In genomic region chr21:23247334-23247733, GRCh38 we compare ENCODE assay signal across 28 cellular contexts.
"Had no signal": no experiment of that assay in that cellular context is flagged by ENCODE, and none has a peak within 500 bp of the region (broad histone marks: within the 10 kb centered on the region; RNA-seq: fewer than 3 reads in every experiment).

No MANE protein-coding gene starts in this region.

- H3K9me3 ChIP-seq: left ventricle myocardium inferior, pancreas, psoas muscle, vagina had no signal

- DNase-seq: activated CD4-positive, alpha-beta memory T cell treated with anti-CD3 and anti-CD28 coated beads, Interleukin-2, amount 10 ng/mL, durations not matched to agents 7 days and 5 days; activated CD4-positive, alpha-beta T cell treated with anti-CD3 and anti-CD28 coated beads, Interleukin-2, amount 10 ng/mL, durations not matched to agents 24 days and 14 days; activated CD4-positive, CD25-positive, alpha-beta regulatory T cell treated with anti-CD3 and anti-CD28 coated beads, Interleukin-2, amount 50 U/mL, for 72 hours; activated CD8-positive, alpha-beta memory T cell treated with anti-CD3 and anti-CD28 coated beads, Interleukin-2, amount 50 U/mL, for 48 hours; activated gamma-delta T cell; activated naive CD4-positive, alpha-beta T cell treated with anti-CD3 and anti-CD28 coated beads, Interleukin-2, amount 50 U/mL, for 16 hours; activated T-cell treated with anti-CD3 and anti-CD28 coated beads, Interleukin-2, amount 50 U/mL, for 24 hours; amniotic stem cell; brain microvascular endothelial cell; left ventricle myocardium inferior; mucosa of descending colon; pancreas; psoas muscle; sigmoid colon; small intestine; stimulated activated CD4-positive, alpha-beta T cell treated with anti-CD3 and anti-CD28 coated beads, Interleukin-1b, Interleukin-23, amount 100 ng/mL, for 48 hours; stimulated activated CD4-positive, alpha-beta T cell treated with anti-CD3 and anti-CD28 coated beads, Interleukin-4, amount 100 ng/mL, for 4 hours; stimulated activated CD8-positive, alpha-beta memory T cell treated with anti-CD3 and anti-CD28 coated beads, Interleukin-4, amount 100 ng/mL, for 48 hours; stimulated activated naive CD8-positive, alpha-beta T cell treated with anti-CD3 and anti-CD28 coated beads, Interleukin-15, amount 100 ng/mL, for 72 hours; substantia nigra; T1000; WERI-Rb-1 had no signal

- H3K4me3 ChIP-seq: left ventricle myocardium inferior, lung, mucosa of descending colon, pancreas, psoas muscle, sigmoid colon, vagina had no signal

- H3K9me3 Mint-ChIP-seq: activated CD4-positive, alpha-beta T cell treated with anti-CD3 and anti-CD28 coated beads, Interleukin-2, amount 10 ng/mL, durations not matched to agents 24 days and 14 days; activated T-cell treated with anti-CD3 and anti-CD28 coated beads, Interleukin-2, amount 50 U/mL, for 24 hours; stimulated activated memory B cell treated with anti-CD40 and anti-IgM and Interleukin-4, amounts not matched to agents 10 μg/mL and 1 μg/mL and 100 μg/mL, for 72 hours; stimulated activated naive CD8-positive, alpha-beta T cell treated with anti-CD3 and anti-CD28 coated beads, Interleukin-15, amount 100 ng/mL, for 72 hours; type B pancreatic cell had no signal

- H3K27ac ChIP-seq: brain microvascular endothelial cell, left ventricle myocardium inferior, pancreas, psoas muscle, sigmoid colon, vagina, WERI-Rb-1 had no signal

- H3K27me3 Mint-ChIP-seq: activated CD4-positive, alpha-beta memory T cell treated with anti-CD3 and anti-CD28 coated beads, Interleukin-2, amount 10 ng/mL, durations not matched to agents 7 days and 5 days; activated CD4-positive, alpha-beta T cell treated with anti-CD3 and anti-CD28 coated beads, Interleukin-2, amount 10 ng/mL, durations not matched to agents 24 days and 14 days; activated T-cell treated with anti-CD3 and anti-CD28 coated beads, Interleukin-2, amount 50 U/mL, for 24 hours; natural killer cell treated with Interleukin-12 subunit alpha and Interleukin-12 subunit beta and Interleukin-15 and Interleukin-18, amount 100 ng/mL, for 72 hours; stimulated activated memory B cell treated with anti-CD40 and anti-IgM and Interleukin-4, amounts not matched to agents 10 μg/mL and 1 μg/mL and 100 μg/mL, for 72 hours; stimulated activated naive CD8-positive, alpha-beta T cell treated with anti-CD3 and anti-CD28 coated beads, Interleukin-15, amount 100 ng/mL, for 72 hours; type B pancreatic cell had no signal

- H3K36me3 Mint-ChIP-seq: stimulated activated memory B cell treated with anti-CD40 and anti-IgM and Interleukin-4, amounts not matched to agents 10 μg/mL and 1 μg/mL and 100 μg/mL, for 72 hours; type B pancreatic cell had no signal

- H3K4me1 Mint-ChIP-seq: activated CD4-positive, alpha-beta memory T cell treated with anti-CD3 and anti-CD28 coated beads, Interleukin-2, amount 10 ng/mL, durations not matched to agents 7 days and 5 days; activated CD4-positive, alpha-beta T cell treated with anti-CD3 and anti-CD28 coated beads, Interleukin-2, amount 10 ng/mL, durations not matched to agents 24 days and 14 days; stimulated activated memory B cell treated with anti-CD40 and anti-IgM and Interleukin-4, amounts not matched to agents 10 μg/mL and 1 μg/mL and 100 μg/mL, for 72 hours; stimulated activated naive CD8-positive, alpha-beta T cell treated with anti-CD3 and anti-CD28 coated beads, Interleukin-15, amount 100 ng/mL, for 72 hours had no signal

- H3K4me3 Mint-ChIP-seq: activated CD4-positive, alpha-beta memory T cell treated with anti-CD3 and anti-CD28 coated beads, Interleukin-2, amount 10 ng/mL, durations not matched to agents 7 days and 5 days; activated CD4-positive, alpha-beta T cell treated with anti-CD3 and anti-CD28 coated beads, Interleukin-2, amount 10 ng/mL, durations not matched to agents 24 days and 14 days; activated T-cell treated with anti-CD3 and anti-CD28 coated beads, Interleukin-2, amount 50 U/mL, for 24 hours; natural killer cell treated with Interleukin-12 subunit alpha and Interleukin-12 subunit beta and Interleukin-15 and Interleukin-18, amount 100 ng/mL, for 72 hours; stimulated activated memory B cell treated with anti-CD40 and anti-IgM and Interleukin-4, amounts not matched to agents 10 μg/mL and 1 μg/mL and 100 μg/mL, for 72 hours; stimulated activated naive CD8-positive, alpha-beta T cell treated with anti-CD3 and anti-CD28 coated beads, Interleukin-15, amount 100 ng/mL, for 72 hours; type B pancreatic cell had no signal

- H3K27me3 ChIP-seq: brain microvascular endothelial cell, pancreas, sigmoid colon, vagina had no signal

- H3K27ac Mint-ChIP-seq: activated CD4-positive, alpha-beta memory T cell treated with anti-CD3 and anti-CD28 coated beads, Interleukin-2, amount 10 ng/mL, durations not matched to agents 7 days and 5 days; activated CD4-positive, alpha-beta T cell treated with anti-CD3 and anti-CD28 coated beads, Interleukin-2, amount 10 ng/mL, durations not matched to agents 24 days and 14 days; activated T-cell treated with anti-CD3 and anti-CD28 coated beads, Interleukin-2, amount 50 U/mL, for 24 hours; natural killer cell treated with Interleukin-12 subunit alpha and Interleukin-12 subunit beta and Interleukin-15 and Interleukin-18, amount 100 ng/mL, for 72 hours; stimulated activated memory B cell treated with anti-CD40 and anti-IgM and Interleukin-4, amounts not matched to agents 10 μg/mL and 1 μg/mL and 100 μg/mL, for 72 hours; stimulated activated naive CD8-positive, alpha-beta T cell treated with anti-CD3 and anti-CD28 coated beads, Interleukin-15, amount 100 ng/mL, for 72 hours; type B pancreatic cell had no signal

- ATAC-seq: esophagus mucosa; mucosa of descending colon; natural killer cell treated with Interleukin-12 subunit alpha and Interleukin-12 subunit beta and Interleukin-15 and Interleukin-18, amount 100 ng/mL, for 72 hours; pancreas; psoas muscle; stimulated activated memory B cell treated with anti-CD40 and anti-IgM and Interleukin-4, amounts not matched to agents 10 μg/mL and 1 μg/mL and 100 μg/mL, for 72 hours; stimulated activated naive CD8-positive, alpha-beta T cell treated with anti-CD3 and anti-CD28 coated beads, Interleukin-15, amount 100 ng/mL, for 72 hours had no signal

- H3K36me3 ChIP-seq: brain microvascular endothelial cell, left ventricle myocardium inferior, pancreas, sigmoid colon, vagina, WERI-Rb-1 had no signal
